ENCODE assay signal across 1 cellular context in the genomic region with DNA sequence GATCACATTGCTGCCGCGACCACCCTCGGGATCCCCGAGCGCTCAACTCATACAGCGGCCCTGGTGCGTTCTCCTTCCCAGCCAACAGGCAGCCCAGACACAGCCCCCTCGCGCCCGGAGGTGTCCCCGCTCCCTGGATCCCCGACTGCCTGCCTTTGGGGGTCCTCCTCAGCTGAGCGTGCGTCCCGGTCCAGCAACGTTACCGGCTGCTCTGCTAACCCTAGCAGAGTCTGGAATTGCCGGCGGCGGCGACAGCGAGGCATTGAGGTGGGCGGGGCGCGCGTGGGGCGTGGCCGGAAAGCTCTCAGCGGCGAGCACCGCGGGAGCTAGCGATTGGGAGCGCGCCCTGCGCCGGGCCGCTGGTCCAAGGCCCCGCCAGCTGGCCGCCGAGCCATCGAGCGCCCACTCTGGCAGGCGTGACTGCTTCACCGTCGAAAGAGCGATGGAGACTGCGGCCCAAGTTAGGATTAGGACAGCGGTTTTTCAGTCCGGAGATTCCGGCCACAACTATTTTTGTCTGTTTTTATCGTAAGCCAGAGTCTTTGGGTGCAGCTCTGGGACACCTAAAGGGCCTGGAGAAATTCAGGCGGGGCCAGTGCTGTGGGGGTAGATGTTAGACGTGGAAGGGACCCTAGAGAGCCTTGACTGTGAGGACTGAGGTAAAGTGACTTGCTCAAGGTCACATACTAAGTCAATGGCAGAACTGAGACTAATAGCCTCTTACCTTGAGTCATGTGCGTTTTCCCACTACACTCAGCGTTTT.
TF ChIP-seq lines count a peak whose summit lies in the region.

A gene (minus strand): TSS at position 232 of the 763 bp plus-strand sequence. CDS start 17,575 bp downstream, outside the sequence.

TF ChIP-seq in HepG2, 621 proteins besides CTCF, POLR2A, EP300 and RAD21 (continued from another document and continues in another):
- TF ChIP-seq STAT5B (CRISPR knock-in tag; IDR thresholded peaks at IDR 0.05) (peak; percentile 98), RBAK (CRISPR knock-in tag; IDR thresholded peaks at IDR 0.05) (peak; percentile 52; the same call in 1 of the 2 replicates), ZNF383 (CRISPR knock-in tag; IDR thresholded peaks at IDR 0.05; ENCODE audit: borderline replicate concordance) (peak; percentile 100; the same call in 1 of the 2 replicates), NFIB (CRISPR knock-in tag; IDR thresholded peaks at IDR 0.05; ENCODE audit: borderline replicate concordance) (no peak), EEA1 (CRISPR knock-in tag; IDR thresholded peaks at IDR 0.05; ENCODE audit: borderline replicate concordance) (peak; percentile 96), ZNF629 (CRISPR knock-in tag; conservative IDR thresholded peaks at IDR 0.05) (0 out of 2 replicates have a peak, but pooled peaks have one; percentile 37), ZNF577 (CRISPR knock-in tag; IDR thresholded peaks at IDR 0.05; ENCODE audit: borderline replicate concordance, low read depth) (peak; percentile 97), CBX5 (CRISPR knock-in tag; IDR thresholded peaks at IDR 0.05; ENCODE audit: borderline replicate concordance) (peak; percentile 97), PLRG1 (conservative IDR thresholded peaks at IDR 0.05) (no peak), ZNF776 (CRISPR knock-in tag; IDR thresholded peaks at IDR 0.05) (peak; percentile 84), RFX1 (IDR thresholded peaks at IDR 0.05) (no peak), ZNF746 (CRISPR knock-in tag; IDR thresholded peaks at IDR 0.05) (peak; percentile 86; the same call in 1 of the 2 replicates), SIN3A (IDR thresholded peaks at IDR 0.05; ENCODE audit: borderline replicate concordance, low read depth, low read length) (peak; percentile 98), GTF3A (CRISPR knock-in tag; conservative IDR thresholded peaks at IDR 0.05) (peak; percentile 100; the same call in 1 of the 2 replicates), ZNF317 (CRISPR knock-in tag; IDR thresholded peaks at IDR 0.05) (peak; percentile 93), ASH2L (IDR thresholded peaks at IDR 0.05; ENCODE audit: insufficient read length, low read depth, low read length) (peak; percentile 100), RARA (CRISPR knock-in tag; IDR thresholded peaks at IDR 0.05) (peak; percentile 78), ZNF556 (CRISPR knock-in tag; IDR thresholded peaks at IDR 0.05; ENCODE audit: borderline replicate concordance) (peak; percentile 97; the same call in 1 of the 2 replicates), ZNF207 (IDR thresholded peaks at IDR 0.05; ENCODE audit: borderline replicate concordance) (no peak), ZNF230 (CRISPR knock-in tag; IDR thresholded peaks at IDR 0.05) (peak; percentile 100), SSRP1 (CRISPR knock-in tag; IDR thresholded peaks at IDR 0.05) (peak; percentile 84; the same call in 1 of the 2 replicates), MYC (CRISPR knock-in tag; IDR thresholded peaks at IDR 0.05; ENCODE audit: borderline replicate concordance) (peak; percentile 94), GFI1 (CRISPR knock-in tag; IDR thresholded peaks at IDR 0.05; ENCODE audit: borderline replicate concordance) (peak; percentile 51; the same call in 1 of the 2 replicates), NBN (conservative IDR thresholded peaks at IDR 0.05) (no peak), SAFB2 (CRISPR knock-in tag; IDR thresholded peaks at IDR 0.05; ENCODE audit: borderline replicate concordance, low read depth) (peak; percentile 99), HNRNPLL (IDR thresholded peaks at IDR 0.05; ENCODE audit: low read depth, low read length, poor library complexity, severe bottlenecking) (peak; percentile 95), ZNF274 (CRISPR knock-in tag; IDR thresholded peaks at IDR 0.05) (peak; percentile 99), FOSL2 (CRISPR knock-in tag; IDR thresholded peaks at IDR 0.05) (peak; percentile 66), PCBP2 (optimal IDR thresholded peaks at IDR 0.05; ENCODE audit: low read depth, low read length, poor library complexity, severe bottlenecking) (no peak), ZNF34 (CRISPR knock-in tag; IDR thresholded peaks at IDR 0.05; ENCODE audit: borderline replicate concordance) (peak; percentile 100)
- TF ChIP-seq, protein P1, sequence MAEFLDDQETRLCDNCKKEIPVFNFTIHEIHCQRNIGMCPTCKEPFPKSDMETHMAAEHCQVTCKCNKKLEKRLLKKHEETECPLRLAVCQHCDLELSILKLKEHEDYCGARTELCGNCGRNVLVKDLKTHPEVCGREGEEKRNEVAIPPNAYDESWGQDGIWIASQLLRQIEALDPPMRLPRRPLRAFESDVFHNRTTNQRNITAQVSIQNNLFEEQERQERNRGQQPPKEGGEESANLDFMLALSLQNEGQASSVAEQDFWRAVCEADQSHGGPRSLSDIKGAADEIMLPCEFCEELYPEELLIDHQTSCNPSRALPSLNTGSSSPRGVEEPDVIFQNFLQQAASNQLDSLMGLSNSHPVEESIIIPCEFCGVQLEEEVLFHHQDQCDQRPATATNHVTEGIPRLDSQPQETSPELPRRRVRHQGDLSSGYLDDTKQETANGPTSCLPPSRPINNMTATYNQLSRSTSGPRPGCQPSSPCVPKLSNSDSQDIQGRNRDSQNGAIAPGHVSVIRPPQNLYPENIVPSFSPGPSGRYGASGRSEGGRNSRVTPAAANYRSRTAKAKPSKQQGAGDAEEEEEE (CRISPR knock-in tag; IDR thresholded peaks at IDR 0.05; ENCODE audit: borderline replicate concordance) = no peak; the same call in 1 of the 2 replicates
- TF ChIP-seq, protein P2, sequence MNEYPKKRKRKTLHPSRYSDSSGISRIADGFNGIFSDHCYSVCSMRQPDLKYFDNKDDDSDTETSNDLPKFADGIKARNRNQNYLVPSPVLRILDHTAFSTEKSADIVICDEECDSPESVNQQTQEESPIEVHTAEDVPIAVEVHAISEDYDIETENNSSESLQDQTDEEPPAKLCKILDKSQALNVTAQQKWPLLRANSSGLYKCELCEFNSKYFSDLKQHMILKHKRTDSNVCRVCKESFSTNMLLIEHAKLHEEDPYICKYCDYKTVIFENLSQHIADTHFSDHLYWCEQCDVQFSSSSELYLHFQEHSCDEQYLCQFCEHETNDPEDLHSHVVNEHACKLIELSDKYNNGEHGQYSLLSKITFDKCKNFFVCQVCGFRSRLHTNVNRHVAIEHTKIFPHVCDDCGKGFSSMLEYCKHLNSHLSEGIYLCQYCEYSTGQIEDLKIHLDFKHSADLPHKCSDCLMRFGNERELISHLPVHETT (CRISPR knock-in tag; conservative IDR thresholded peaks at IDR 0.05) = peak; percentile 97
- TF ChIP-seq, protein P3, sequence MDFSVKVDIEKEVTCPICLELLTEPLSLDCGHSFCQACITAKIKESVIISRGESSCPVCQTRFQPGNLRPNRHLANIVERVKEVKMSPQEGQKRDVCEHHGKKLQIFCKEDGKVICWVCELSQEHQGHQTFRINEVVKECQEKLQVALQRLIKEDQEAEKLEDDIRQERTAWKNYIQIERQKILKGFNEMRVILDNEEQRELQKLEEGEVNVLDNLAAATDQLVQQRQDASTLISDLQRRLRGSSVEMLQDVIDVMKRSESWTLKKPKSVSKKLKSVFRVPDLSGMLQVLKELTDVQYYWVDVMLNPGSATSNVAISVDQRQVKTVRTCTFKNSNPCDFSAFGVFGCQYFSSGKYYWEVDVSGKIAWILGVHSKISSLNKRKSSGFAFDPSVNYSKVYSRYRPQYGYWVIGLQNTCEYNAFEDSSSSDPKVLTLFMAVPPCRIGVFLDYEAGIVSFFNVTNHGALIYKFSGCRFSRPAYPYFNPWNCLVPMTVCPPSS (IDR thresholded peaks at IDR 0.05) = no peak
- TF ChIP-seq, protein P4, sequence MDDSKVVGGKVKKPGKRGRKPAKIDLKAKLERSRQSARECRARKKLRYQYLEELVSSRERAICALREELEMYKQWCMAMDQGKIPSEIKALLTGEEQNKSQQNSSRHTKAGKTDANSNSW (CRISPR knock-in tag; IDR thresholded peaks at IDR 0.05; ENCODE audit: borderline replicate concordance) = peak; percentile 96; the same call in 1 of the 2 replicates
- TF ChIP-seq, protein P5, sequence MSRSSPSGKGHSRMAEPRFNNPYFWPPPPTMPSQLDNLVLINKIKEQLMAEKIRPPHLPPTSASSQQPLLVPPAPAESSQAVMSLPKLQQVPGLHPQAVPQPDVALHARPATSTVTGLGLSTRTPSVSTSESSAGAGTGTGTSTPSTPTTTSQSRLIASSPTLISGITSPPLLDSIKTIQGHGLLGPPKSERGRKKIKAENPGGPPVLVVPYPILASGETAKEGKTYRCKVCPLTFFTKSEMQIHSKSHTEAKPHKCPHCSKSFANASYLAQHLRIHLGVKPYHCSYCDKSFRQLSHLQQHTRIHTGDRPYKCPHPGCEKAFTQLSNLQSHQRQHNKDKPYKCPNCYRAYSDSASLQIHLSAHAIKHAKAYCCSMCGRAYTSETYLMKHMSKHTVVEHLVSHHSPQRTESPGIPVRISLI (CRISPR knock-in tag; IDR thresholded peaks at IDR 0.05; ENCODE audit: borderline replicate concordance) = peak; percentile 85
- TF ChIP-seq, protein P6, sequence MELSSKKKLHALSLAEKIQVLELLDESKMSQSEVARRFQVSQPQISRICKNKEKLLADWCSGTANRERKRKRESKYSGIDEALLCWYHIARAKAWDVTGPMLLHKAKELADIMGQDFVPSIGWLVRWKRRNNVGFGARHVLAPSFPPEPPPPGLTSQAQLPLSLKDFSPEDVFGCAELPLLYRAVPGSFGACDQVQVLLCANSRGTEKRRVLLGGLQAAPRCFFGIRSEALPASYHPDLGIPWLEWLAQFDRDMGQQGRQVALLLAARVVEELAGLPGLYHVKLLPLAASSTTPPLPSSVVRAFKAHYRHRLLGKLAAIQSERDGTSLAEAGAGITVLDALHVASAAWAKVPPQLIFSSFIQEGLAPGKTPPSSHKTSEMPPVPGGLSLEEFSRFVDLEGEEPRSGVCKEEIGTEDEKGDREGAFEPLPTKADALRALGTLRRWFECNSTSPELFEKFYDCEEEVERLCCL (CRISPR knock-in tag; IDR thresholded peaks at IDR 0.05; ENCODE audit: borderline replicate concordance) = peak; percentile 62; the same call in 1 of the 2 replicates
- TF ChIP-seq, protein P7, sequence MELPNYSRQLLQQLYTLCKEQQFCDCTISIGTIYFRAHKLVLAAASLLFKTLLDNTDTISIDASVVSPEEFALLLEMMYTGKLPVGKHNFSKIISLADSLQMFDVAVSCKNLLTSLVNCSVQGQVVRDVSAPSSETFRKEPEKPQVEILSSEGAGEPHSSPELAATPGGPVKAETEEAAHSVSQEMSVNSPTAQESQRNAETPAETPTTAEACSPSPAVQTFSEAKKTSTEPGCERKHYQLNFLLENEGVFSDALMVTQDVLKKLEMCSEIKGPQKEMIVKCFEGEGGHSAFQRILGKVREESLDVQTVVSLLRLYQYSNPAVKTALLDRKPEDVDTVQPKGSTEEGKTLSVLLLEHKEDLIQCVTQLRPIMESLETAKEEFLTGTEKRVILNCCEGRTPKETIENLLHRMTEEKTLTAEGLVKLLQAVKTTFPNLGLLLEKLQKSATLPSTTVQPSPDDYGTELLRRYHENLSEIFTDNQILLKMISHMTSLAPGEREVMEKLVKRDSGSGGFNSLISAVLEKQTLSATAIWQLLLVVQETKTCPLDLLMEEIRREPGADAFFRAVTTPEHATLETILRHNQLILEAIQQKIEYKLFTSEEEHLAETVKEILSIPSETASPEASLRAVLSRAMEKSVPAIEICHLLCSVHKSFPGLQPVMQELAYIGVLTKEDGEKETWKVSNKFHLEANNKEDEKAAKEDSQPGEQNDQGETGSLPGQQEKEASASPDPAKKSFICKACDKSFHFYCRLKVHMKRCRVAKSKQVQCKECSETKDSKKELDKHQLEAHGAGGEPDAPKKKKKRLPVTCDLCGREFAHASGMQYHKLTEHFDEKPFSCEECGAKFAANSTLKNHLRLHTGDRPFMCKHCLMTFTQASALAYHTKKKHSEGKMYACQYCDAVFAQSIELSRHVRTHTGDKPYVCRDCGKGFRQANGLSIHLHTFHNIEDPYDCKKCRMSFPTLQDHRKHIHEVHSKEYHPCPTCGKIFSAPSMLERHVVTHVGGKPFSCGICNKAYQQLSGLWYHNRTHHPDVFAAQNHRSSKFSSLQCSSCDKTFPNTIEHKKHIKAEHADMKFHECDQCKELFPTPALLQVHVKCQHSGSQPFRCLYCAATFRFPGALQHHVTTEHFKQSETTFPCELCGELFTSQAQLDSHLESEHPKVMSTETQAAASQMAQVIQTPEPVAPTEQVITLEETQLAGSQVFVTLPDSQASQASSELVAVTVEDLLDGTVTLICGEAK (IDR thresholded peaks at IDR 0.05) = no peak
- TF ChIP-seq, protein P7 (CRISPR knock-in tag; IDR thresholded peaks at IDR 0.05) = peak; percentile 93
- TF ChIP-seq, protein P8, sequence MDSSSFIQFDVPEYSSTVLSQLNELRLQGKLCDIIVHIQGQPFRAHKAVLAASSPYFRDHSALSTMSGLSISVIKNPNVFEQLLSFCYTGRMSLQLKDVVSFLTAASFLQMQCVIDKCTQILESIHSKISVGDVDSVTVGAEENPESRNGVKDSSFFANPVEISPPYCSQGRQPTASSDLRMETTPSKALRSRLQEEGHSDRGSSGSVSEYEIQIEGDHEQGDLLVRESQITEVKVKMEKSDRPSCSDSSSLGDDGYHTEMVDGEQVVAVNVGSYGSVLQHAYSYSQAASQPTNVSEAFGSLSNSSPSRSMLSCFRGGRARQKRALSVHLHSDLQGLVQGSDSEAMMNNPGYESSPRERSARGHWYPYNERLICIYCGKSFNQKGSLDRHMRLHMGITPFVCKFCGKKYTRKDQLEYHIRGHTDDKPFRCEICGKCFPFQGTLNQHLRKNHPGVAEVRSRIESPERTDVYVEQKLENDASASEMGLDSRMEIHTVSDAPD (CRISPR knock-in tag; IDR thresholded peaks at IDR 0.05) = no peak; the same call in none of the 2 replicates
- TF ChIP-seq, protein P9, sequence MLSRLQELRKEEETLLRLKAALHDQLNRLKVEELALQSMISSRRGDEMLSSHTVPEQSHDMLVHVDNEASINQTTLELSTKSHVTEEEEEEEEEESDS (CRISPR knock-in tag; IDR thresholded peaks at IDR 0.05; ENCODE audit: borderline replicate concordance) = peak; percentile 96; the same call in 1 of the 2 replicates
